15 cellular contexts compared by ENCODE assay signal in the genomic region with DNA sequence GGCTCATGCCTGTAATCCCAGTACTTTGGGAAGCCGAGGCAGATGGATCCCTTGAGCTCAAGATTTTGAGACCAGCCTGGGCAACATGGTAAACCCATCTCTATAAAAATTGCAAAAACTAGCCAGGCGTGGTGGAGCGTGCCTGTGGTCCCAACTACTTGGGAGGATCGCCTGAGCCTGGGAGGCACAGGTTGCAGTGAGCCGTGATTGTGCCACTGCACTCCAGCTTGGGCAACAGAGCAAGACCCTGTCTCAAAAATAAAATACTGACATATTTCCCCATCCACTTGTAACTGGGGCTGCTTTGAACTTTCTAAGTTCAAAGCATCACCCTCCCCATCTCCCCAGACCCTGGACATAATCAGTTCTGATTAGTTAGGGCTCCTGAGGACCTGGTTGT. TPM values are rescaled to one million over a fixed set of nuclear protein-coding genes. Genes with fewer than 3 reads are reported as not detected.
A peak's percentile ranks its signal among the peaks of the same experiment; 100 is the strongest.
DNase-seq lines count a peak whose midpoint lies in the region; ATAC-seq, FAIRE-seq and TF ChIP-seq lines count a peak whose summit lies in the region.
"Had no signal": no experiment of that assay in that cellular context is flagged by ENCODE, and none has a peak within 500 bp of the region (broad histone marks: within the 10 kb centered on the region; RNA-seq: fewer than 3 reads in every experiment).

No MANE protein-coding gene starts in this region.

- H3K27me3 ChIP-seq in RWPE2 (ENCODE audit: insufficient read depth, poor library complexity, severe bottlenecking) (no peaks in the 10 kb centered on the region), H1 (replicated peaks in 1 of 4; ENCODE audit: control insufficient read depth in 3 of 4, extremely low read depth in 1 of 4, insufficient read depth in 3 of 4, low read length in 3 of 4) (no peaks in the 10 kb centered on the region), neutrophil (no peaks in the 10 kb centered on the region), upper lobe of left lung (no peaks in the 10 kb centered on the region)

- H3K56ac ChIP-seq in H1 (replicated peaks; ENCODE audit: insufficient read length, low read depth, low read length): no peak overlapping the region

- H3K4me3 ChIP-seq in RWPE2 (ENCODE audit: severe bottlenecking) (no peak overlapping the region), H1 (ENCODE audit: extremely low read depth in 1 of 4, insufficient read depth in 2 of 4, low read depth in 3 of 4, low read length in 4 of 4) (no peak overlapping the region), neutrophil (ENCODE audit: low read depth in 1 of 2, low read length in 1 of 2) (peak overlapping the region; percentile 33 to 62), upper lobe of left lung (no peak overlapping the region)
- H3K4me3 ChIP-seq: A549, GM12878, HAP-1 had no signal

- TF ChIP-seq CTCF in RWPE2 (IDR thresholded peaks at IDR 0.05; ENCODE audit: poor library complexity, severe bottlenecking) (no peak), H1 (IDR thresholded peaks at IDR 0.05; ENCODE audit: control extremely low read depth in 1 of 3, insufficient read depth in 1 of 3, low read depth in 1 of 3, low read length in 3 of 3) (no peak), neutrophil (IDR thresholded peaks at IDR 0.05) (no peak), upper lobe of left lung (IDR thresholded peaks at IDR 0.05) (no peak)

- H3K79me1 ChIP-seq in H1 (ENCODE audit: low read depth, low read length): no peaks in the 10 kb centered on the region

- H3K36me3 ChIP-seq in RWPE2 (ENCODE audit: low read depth) (no peaks in the 10 kb centered on the region), H1 (ENCODE audit: control insufficient read depth in 2 of 4, insufficient read depth in 4 of 4, low read length in 3 of 4) (no peaks in the 10 kb centered on the region), neutrophil (no peaks in the 10 kb centered on the region), upper lobe of left lung (no peaks in the 10 kb centered on the region)
- H3K36me3 ChIP-seq: HAP-1 had no signal

- POLR2A ChIA-PET in H1 (lab: Charles Lee; ENCODE audit: partially characterized antibody): interaction anchor here (0.7 to 2.9 kb wide), 3 partner anchors 10 to 14 kb away, joined by 3 to 12 read pairs (median 5); no protein-coding TSS in a partner anchor

- H3K79me2 ChIP-seq in H1 (ENCODE audit: control insufficient read depth in 1 of 2, insufficient read depth in 2 of 2, low read length in 2 of 2): no peaks in the 10 kb centered on the region

- DNase-seq in RWPE2 (ENCODE audit: low spot score) (peak; percentile 54), H1 (ENCODE audit: low read depth in 1 of 2, low spot score in 2 of 2) (no peak), NCI-H2107 treated with DMSO at 0.1 percent for 48 hours (lab: John Stamatoyannopoulos, UW; ENCODE audit: unreplicated experiment) (no peak), HK-2 (ENCODE audit: unreplicated experiment) (no peak), upper lobe of left lung (no peak)
- DNase-seq: CD4-positive, CD25-positive, alpha-beta regulatory T cell; GOT3 had no signal

- H3K18ac ChIP-seq in H1 (ENCODE audit: extremely low read depth, low read length): no peak overlapping the region

- TF ChIP-seq EP300 in H1 (IDR thresholded peaks at IDR 0.05; ENCODE audit: borderline replicate concordance in 1 of 2, low read depth in 2 of 2, low read length in 2 of 2) (no peak), upper lobe of left lung (IDR thresholded peaks at IDR 0.05) (no peak)

- no peak overlapping the region for H2AFZ ChIP-seq in H1 (ENCODE audit: low read length)

- H4K5ac ChIP-seq in H1 (ENCODE audit: insufficient read length, low read depth, low read length): no peak overlapping the region

- H4K91ac ChIP-seq in H1 (replicated peaks; ENCODE audit: insufficient read length, low read length): peak overlapping the region; percentile 30

- H3K9me3 ChIP-seq in RWPE2 (ENCODE audit: severe bottlenecking) (no peaks in the 10 kb centered on the region), H1 (ENCODE audit: insufficient read depth in 2 of 2, low read depth in 1 of 2, low read length in 1 of 2) (no peaks in the 10 kb centered on the region), neutrophil (no peaks in the 10 kb centered on the region), upper lobe of left lung (no peaks in the 10 kb centered on the region)
- H3K9me3 ChIP-seq: A549, HAP-1 had no signal

- peaks cover 2% of the 10 kb centered on the region; the same call in 1 of the 2 replicates for H3K23me2 ChIP-seq in H1 (ENCODE audit: low read depth, low read length)

- H2BK15ac ChIP-seq in H1 (ENCODE audit: low read length): no peak overlapping the region

- H3K4me1 ChIP-seq in RWPE2 (ENCODE audit: insufficient read depth, poor library complexity, severe bottlenecking) (peaks cover 33% of the 10 kb centered on the region), H1 (replicated peaks in 1 of 4; ENCODE audit: control insufficient read depth in 3 of 4, insufficient read depth in 4 of 4, low read length in 3 of 4) (peaks cover 7 to 23% (median 12%) of the 10 kb centered on the region in 4 experiments), neutrophil (ENCODE audit: control insufficient read depth in 1 of 2, insufficient read depth in 1 of 2, low read depth in 1 of 2, low read length in 1 of 2) (peaks cover 99% of the 10 kb centered on the region in 2 experiments), upper lobe of left lung (peaks cover 13 to 28% (median 16%) of the 10 kb centered on the region in 4 donors)
- H3K4me1 ChIP-seq: A549, HAP-1 had no signal

- H4K8ac ChIP-seq in H1 (ENCODE audit: extremely low read depth, insufficient read depth, low read length): no peak overlapping the region; the same call in 1 of the 2 replicates

- H3K27ac ChIP-seq in RWPE2 (ENCODE audit: poor library complexity, severe bottlenecking) (no peak overlapping the region), H1 (ENCODE audit: low read depth, low read length) (no peak overlapping the region), neutrophil (peak overlapping the region; percentile 97), upper lobe of left lung (peak overlapping the region in 1 of 4 donors; percentile 18)
- H3K27ac ChIP-seq: A549 had no signal

- H2AK5ac ChIP-seq in H1 (ENCODE audit: low read depth, low read length): no peak overlapping the region

- ATAC-seq in RWPE2 (ENCODE audit: low read depth) (no peak), upper lobe of left lung (ENCODE audit: low FRiP score in 2 of 2) (no peak)
- ATAC-seq: A549, GM12878 had no signal

- no peak for TF ChIP-seq POLR2A in H1 (IDR thresholded peaks at IDR 0.05; ENCODE audit: control extremely low read depth in 1 of 2, low read depth in 2 of 2, low read length in 2 of 2)
- TF ChIP-seq POLR2A in upper lobe of left lung (IDR thresholded peaks at IDR 0.05): no peak

- no peak overlapping the region for H3K14ac ChIP-seq in H1 (ENCODE audit: insufficient read length)

- no peak overlapping the region for H2BK120ac ChIP-seq in H1 (replicated peaks; ENCODE audit: low read depth, low read length)

- H2BK5ac ChIP-seq in H1 (ENCODE audit: low read depth, low read length): no peak overlapping the region

- no peak overlapping the region for H3K4me2 ChIP-seq in H1 (ENCODE audit: insufficient read depth in 1 of 2, low read depth in 2 of 2, low read length in 2 of 2)
- H3K4me2 ChIP-seq: A549 had no signal

- TF ChIP-seq RAD21 in H1 (IDR thresholded peaks at IDR 0.05 in 1 of 2, conservative IDR thresholded peaks at IDR 0.05 in 1 of 2; ENCODE audit: low read depth in 2 of 2, low read length in 2 of 2): no peak

- H2BK20ac ChIP-seq in H1 (ENCODE audit: low read length): no peak overlapping the region; the same call in 1 of the 2 replicates

- FAIRE-seq in H1 (lab: Jason Lieb, UNC): no peak
- FAIRE-seq: A549, GM12878, GM18507 had no signal

- no peaks in the 10 kb centered on the region for H4K20me1 ChIP-seq in H1 (replicated peaks in 1 of 2; ENCODE audit: control insufficient read depth in 1 of 2, insufficient read depth in 2 of 2, low read length in 2 of 2)

- WGBS in H1 (ENCODE audit: extremely low coverage in 1 of 2, insufficient coverage in 1 of 2, insufficient read length in 1 of 2, insufficient replicate concordance in 2 of 2, low coverage in 1 of 2, low lambda C conversion rate in 2 of 2, missing lambda C conversion rate in 1 of 2), 2 experiments: 85% methylated on average over 5 of the region's 5 CpGs; no CpG with 5 or more reads in 1 of the 2 experiments
- 78 to 90% methylated on average over 5 of the region's 5 CpGs for WGBS in upper lobe of left lung, 2 donors

- CTCF ChIA-PET in H1 (lab: Charles Lee; ENCODE audit: partially characterized antibody): interaction anchor here (1.0 to 14.5 kb wide), 5 partner anchors 12 to 111 kb away, joined by 3 to 114 read pairs (median 4); a partner anchor contains a TSS

- H3K4ac ChIP-seq in H1 (replicated peaks; ENCODE audit: insufficient read length, low read depth, low read length): no peak overlapping the region

- no peak overlapping the region for H3K23ac ChIP-seq in H1 (ENCODE audit: insufficient read length)

- no peak overlapping the region for H3K9ac ChIP-seq in H1 (replicated peaks in 1 of 4; ENCODE audit: extremely low read depth in 1 of 4, low read depth in 3 of 4, low read length in 3 of 4)

- no peak overlapping the region for H2BK12ac ChIP-seq in H1 (ENCODE audit: low read depth, low read length)

RNA-seq across cellular contexts. Expression of a gene that starts 7.2 kb away (rescaled TPM):
- total RNA-seq in H1 (2021; fragmentation: NEBNext Ultra II Directional; extraction: Animal tissue kit (Norgen Biotek cat#: 25700)): 1.7 and 2.2 TPM in 2 replicates
- 1.5 and 1.6 TPM in 2 replicates for polyA plus RNA-seq in H1 (2011; rRNA removed)
- 0.90 TPM for polyA plus RNA-seq in H1 (2011; cell fraction: cytosol; rRNA removed)
- polyA plus RNA-seq in H1 (2011; cell fraction: nucleus; rRNA removed): 2.0 TPM
- polyA plus RNA-seq in H1 (2012, experiment 1 of 2): 1.2 to 2.2 TPM (median 2.1 TPM) in 4 replicates
- polyA plus RNA-seq in H1 (2012, experiment 2 of 2): 1.7 TPM
- polyA plus RNA-seq in H1 (2013, experiment 1 of 2): 8.6 TPM
- 8.2 TPM for polyA plus RNA-seq in H1 (2013, experiment 2 of 2)
- polyA minus RNA-seq in H1 (2011; rRNA and poly(A)+ RNA removed): 0.37 and 0.38 TPM in 2 replicates
- polyA minus RNA-seq in H1 (2011; cell fraction: cytosol; rRNA and poly(A)+ RNA removed): 0.44 TPM
- 0.80 TPM for polyA minus RNA-seq in H1 (2011; cell fraction: nucleus; rRNA and poly(A)+ RNA removed)
- 10 to 100 TPM in 4 of 6 donors, 1 to 10 TPM in 2; 4.2 to 20.8 (median 14.2) TPM for total RNA-seq in upper lobe of left lung
- total RNA-seq: G401 had no signal
- polyA plus RNA-seq: BJ; CD4-positive, CD25-positive, alpha-beta regulatory T cell; IgD-negative memory B cell had no signal

RNA-seq across cellular contexts. Expression of a gene that starts 27.5 kb away (rescaled TPM):
- 5.9 and 7.3 TPM in 2 replicates for total RNA-seq in H1 (2021; fragmentation: NEBNext Ultra II Directional; extraction: Animal tissue kit (Norgen Biotek cat#: 25700))
- 1.9 and 2.8 TPM in 2 replicates for polyA plus RNA-seq in H1 (2011; rRNA removed)
- polyA plus RNA-seq in H1 (2011; cell fraction: cytosol; rRNA removed): 3.4 TPM
- polyA plus RNA-seq in H1 (2011; cell fraction: nucleus; rRNA removed): 10.2 TPM
- polyA plus RNA-seq in H1 (2012, experiment 1 of 2): 6.1 to 14.6 TPM (median 10.7 TPM) in 4 replicates
- 14.4 TPM for polyA plus RNA-seq in H1 (2012, experiment 2 of 2)
- 13.0 TPM for polyA plus RNA-seq in H1 (2013, experiment 1 of 2)
- polyA plus RNA-seq in H1 (2013, experiment 2 of 2): 12.6 TPM
- 2.0 TPM in 2 replicates for polyA minus RNA-seq in H1 (2011; rRNA and poly(A)+ RNA removed)
- polyA minus RNA-seq in H1 (2011; cell fraction: cytosol; rRNA and poly(A)+ RNA removed): not detected
- 5.2 TPM for polyA minus RNA-seq in H1 (2011; cell fraction: nucleus; rRNA and poly(A)+ RNA removed)
- total RNA-seq in upper lobe of left lung: 1 to 10 TPM in 1 of 6 donors, under 1 TPM in 1, not detected in 4; 0.69 to 1.3 TPM
- total RNA-seq: CD4-positive, CD25-positive, alpha-beta regulatory T cell had no signal
- polyA plus RNA-seq: CD4-positive, CD25-positive, alpha-beta regulatory T cell had no signal

RNA-seq across cellular contexts. Expression of a gene that starts 29.5 kb away (rescaled TPM):
- total RNA-seq in H1 (2021; fragmentation: NEBNext Ultra II Directional; extraction: Animal tissue kit (Norgen Biotek cat#: 25700)): 14.6 and 15.9 TPM in 2 replicates
- polyA plus RNA-seq in H1 (2011; rRNA removed): 12.4 and 17.1 TPM in 2 replicates
- 9.0 TPM for polyA plus RNA-seq in H1 (2011; cell fraction: cytosol; rRNA removed)
- polyA plus RNA-seq in H1 (2011; cell fraction: nucleus; rRNA removed): 36.3 TPM
- 7.6 to 12.8 TPM (median 11.8 TPM) in 4 replicates for polyA plus RNA-seq in H1 (2012, experiment 1 of 2)
- 8.5 TPM for polyA plus RNA-seq in H1 (2012, experiment 2 of 2)
- polyA plus RNA-seq in H1 (2013, experiment 1 of 2): 10.1 TPM
- polyA plus RNA-seq in H1 (2013, experiment 2 of 2): 8.8 TPM
- polyA minus RNA-seq in H1 (2011; rRNA and poly(A)+ RNA removed): 11.4 and 15.8 TPM in 2 replicates
- polyA minus RNA-seq in H1 (2011; cell fraction: cytosol; rRNA and poly(A)+ RNA removed): 11.1 TPM
- polyA minus RNA-seq in H1 (2011; cell fraction: nucleus; rRNA and poly(A)+ RNA removed): 31.5 TPM
- total RNA-seq in upper lobe of left lung: 10 to 100 TPM; 17.4 to 41.9 (median 23.0) TPM

Comparison
In these comparisons a context has a peak if more than half of its experiments do, and no peak if none do; other contexts are left out.
1. H3K4me3 ChIP-seq: peak in neutrophil (2 of 2); none in RWPE2 (single experiment), H1 (0 of 4) and upper lobe of left lung (0 of 4).